Comparison of ENCODE assay signal across 1 cellular context in genomic region chr3:52299815-52300611, GRCh38.
A peak's percentile ranks its signal among the peaks of the same experiment; 100 is the strongest.
TF ChIP-seq lines count a peak whose summit lies in the region.

No MANE protein-coding gene starts in this region.

TF ChIP-seq in K562, 482 proteins besides CTCF, POLR2A, EP300 and RAD21 (continued from another document and continues in another):
- TF ChIP-seq ZNF740 (CRISPR knock-in tag; IDR thresholded peaks at IDR 0.05): 0 out of 2 replicates have a peak, but pooled peaks have one; percentile 26
- no peak for TF ChIP-seq ZNF740 (tag; IDR thresholded peaks at IDR 0.05)
- no peak for TF ChIP-seq PURB (CRISPR knock-in tag; IDR thresholded peaks at IDR 0.05; ENCODE audit: low read depth)
- TF ChIP-seq E2F5 (CRISPR knock-in tag; IDR thresholded peaks at IDR 0.05): no peak
- no peak for TF ChIP-seq ZNF408 (CRISPR knock-in tag; IDR thresholded peaks at IDR 0.05; ENCODE audit: low read depth)
- TF ChIP-seq RBFOX2 (IDR thresholded peaks at IDR 0.05; ENCODE audit: low read depth, low read length): peak; percentile 33; the same call in 1 of the 2 replicates
- TF ChIP-seq FUS (optimal IDR thresholded peaks at IDR 0.05; ENCODE audit: low read depth, low read length): no peak
- no peak for TF ChIP-seq ZFP30 (CRISPR knock-in tag; IDR thresholded peaks at IDR 0.05; ENCODE audit: borderline replicate concordance)
- no peak for TF ChIP-seq ZBTB1 (CRISPR knock-in tag; IDR thresholded peaks at IDR 0.05; ENCODE audit: borderline replicate concordance, low read depth)
- TF ChIP-seq BDP1 (IDR thresholded peaks at IDR 0.05; ENCODE audit: insufficient read depth, insufficient read length): no peak
- no peak for TF ChIP-seq ZNF76 (CRISPR knock-in tag; IDR thresholded peaks at IDR 0.05; ENCODE audit: borderline replicate concordance)
- TF ChIP-seq ZNF12 (CRISPR knock-in tag; IDR thresholded peaks at IDR 0.05): no peak
- peak; percentile 45; the same call in 1 of the 2 replicates for TF ChIP-seq EP400 (IDR thresholded peaks at IDR 0.05)
- TF ChIP-seq DMBX1 (CRISPR knock-in tag; IDR thresholded peaks at IDR 0.05; ENCODE audit: borderline replicate concordance): no peak
- TF ChIP-seq, protein P1, sequence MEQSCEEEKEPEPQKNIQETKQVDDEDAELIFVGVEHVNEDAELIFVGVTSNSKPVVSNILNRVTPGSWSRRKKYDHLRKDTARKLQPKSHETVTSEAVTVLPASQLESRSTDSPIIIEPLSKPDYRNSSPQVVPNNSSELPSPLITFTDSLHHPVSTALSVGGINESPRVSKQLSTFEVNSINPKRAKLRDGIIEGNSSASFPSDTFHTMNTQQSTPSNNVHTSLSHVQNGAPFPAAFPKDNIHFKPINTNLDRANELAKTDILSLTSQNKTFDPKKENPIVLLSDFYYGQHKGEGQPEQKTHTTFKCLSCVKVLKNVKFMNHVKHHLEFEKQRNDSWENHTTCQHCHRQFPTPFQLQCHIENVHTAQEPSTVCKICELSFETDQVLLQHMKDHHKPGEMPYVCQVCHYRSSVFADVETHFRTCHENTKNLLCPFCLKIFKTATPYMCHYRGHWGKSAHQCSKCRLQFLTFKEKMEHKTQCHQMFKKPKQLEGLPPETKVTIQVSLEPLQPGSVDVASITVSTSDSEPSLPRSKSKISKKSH (CRISPR knock-in tag; IDR thresholded peaks at IDR 0.05): no peak
- no peak for TF ChIP-seq HMG20A (CRISPR knock-in tag; conservative IDR thresholded peaks at IDR 0.05)
- TF ChIP-seq ZNF174 (CRISPR knock-in tag; IDR thresholded peaks at IDR 0.05): no peak
- TF ChIP-seq MTF1 (CRISPR knock-in tag; IDR thresholded peaks at IDR 0.05; ENCODE audit: borderline replicate concordance): no peak
- peak; percentile 83 for TF ChIP-seq CTBP1 (IDR thresholded peaks at IDR 0.05; ENCODE audit: borderline replicate concordance)
- TF ChIP-seq PML (IDR thresholded peaks at IDR 0.05; ENCODE audit: low read length): peak; percentile 45; the same call in 1 of the 2 replicates
- TF ChIP-seq ZEB2 (IDR thresholded peaks at IDR 0.05): peak; percentile 75; the same call in 1 of the 2 replicates
- TF ChIP-seq SMAD3 (CRISPR knock-in tag; conservative IDR thresholded peaks at IDR 0.05): no peak
- TF ChIP-seq RFX1 (IDR thresholded peaks at IDR 0.05): no peak
- peak; percentile 58; the same call in 1 of the 2 replicates for TF ChIP-seq SP1 (CRISPR knock-in tag; IDR thresholded peaks at IDR 0.05)
- no peak for TF ChIP-seq DNMT1 (IDR thresholded peaks at IDR 0.05)
- peak in 1 of 2 experiments; percentile 65; a peak in 1 of 4 replicates for TF ChIP-seq NONO (IDR thresholded peaks at IDR 0.05; ENCODE audit: low read depth in 2 of 2, low read length in 1 of 2)
- TF ChIP-seq PCBP1 (IDR thresholded peaks at IDR 0.05; ENCODE audit: low read depth, low read length, poor library complexity, severe bottlenecking): no peak
- no peak for TF ChIP-seq RBM14 (IDR thresholded peaks at IDR 0.05; ENCODE audit: borderline replicate concordance, insufficient read depth, low read depth, low read length)
- 0 out of 2 replicates have a peak, but pooled peaks have one; percentile 9 for TF ChIP-seq SMAD4 (CRISPR knock-in tag; conservative IDR thresholded peaks at IDR 0.05)
- TF ChIP-seq MEF2D (tag; conservative IDR thresholded peaks at IDR 0.05; ENCODE audit: low read depth): 0 out of 2 replicates have a peak, but pooled peaks have one; percentile 30
- TF ChIP-seq RB1 (IDR thresholded peaks at IDR 0.05; ENCODE audit: low read depth): 0 out of 2 replicates have a peak, but pooled peaks have one; percentile 39
- TF ChIP-seq, protein P2, sequence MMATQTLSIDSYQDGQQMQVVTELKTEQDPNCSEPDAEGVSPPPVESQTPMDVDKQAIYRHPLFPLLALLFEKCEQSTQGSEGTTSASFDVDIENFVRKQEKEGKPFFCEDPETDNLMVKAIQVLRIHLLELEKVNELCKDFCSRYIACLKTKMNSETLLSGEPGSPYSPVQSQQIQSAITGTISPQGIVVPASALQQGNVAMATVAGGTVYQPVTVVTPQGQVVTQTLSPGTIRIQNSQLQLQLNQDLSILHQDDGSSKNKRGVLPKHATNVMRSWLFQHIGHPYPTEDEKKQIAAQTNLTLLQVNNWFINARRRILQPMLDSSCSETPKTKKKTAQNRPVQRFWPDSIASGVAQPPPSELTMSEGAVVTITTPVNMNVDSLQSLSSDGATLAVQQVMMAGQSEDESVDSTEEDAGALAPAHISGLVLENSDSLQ (IDR thresholded peaks at IDR 0.05): no peak
- no peak for TF ChIP-seq SAFB2 (IDR thresholded peaks at IDR 0.05; ENCODE audit: borderline replicate concordance, low read depth, low read length, severe bottlenecking)
- TF ChIP-seq, protein P3, sequence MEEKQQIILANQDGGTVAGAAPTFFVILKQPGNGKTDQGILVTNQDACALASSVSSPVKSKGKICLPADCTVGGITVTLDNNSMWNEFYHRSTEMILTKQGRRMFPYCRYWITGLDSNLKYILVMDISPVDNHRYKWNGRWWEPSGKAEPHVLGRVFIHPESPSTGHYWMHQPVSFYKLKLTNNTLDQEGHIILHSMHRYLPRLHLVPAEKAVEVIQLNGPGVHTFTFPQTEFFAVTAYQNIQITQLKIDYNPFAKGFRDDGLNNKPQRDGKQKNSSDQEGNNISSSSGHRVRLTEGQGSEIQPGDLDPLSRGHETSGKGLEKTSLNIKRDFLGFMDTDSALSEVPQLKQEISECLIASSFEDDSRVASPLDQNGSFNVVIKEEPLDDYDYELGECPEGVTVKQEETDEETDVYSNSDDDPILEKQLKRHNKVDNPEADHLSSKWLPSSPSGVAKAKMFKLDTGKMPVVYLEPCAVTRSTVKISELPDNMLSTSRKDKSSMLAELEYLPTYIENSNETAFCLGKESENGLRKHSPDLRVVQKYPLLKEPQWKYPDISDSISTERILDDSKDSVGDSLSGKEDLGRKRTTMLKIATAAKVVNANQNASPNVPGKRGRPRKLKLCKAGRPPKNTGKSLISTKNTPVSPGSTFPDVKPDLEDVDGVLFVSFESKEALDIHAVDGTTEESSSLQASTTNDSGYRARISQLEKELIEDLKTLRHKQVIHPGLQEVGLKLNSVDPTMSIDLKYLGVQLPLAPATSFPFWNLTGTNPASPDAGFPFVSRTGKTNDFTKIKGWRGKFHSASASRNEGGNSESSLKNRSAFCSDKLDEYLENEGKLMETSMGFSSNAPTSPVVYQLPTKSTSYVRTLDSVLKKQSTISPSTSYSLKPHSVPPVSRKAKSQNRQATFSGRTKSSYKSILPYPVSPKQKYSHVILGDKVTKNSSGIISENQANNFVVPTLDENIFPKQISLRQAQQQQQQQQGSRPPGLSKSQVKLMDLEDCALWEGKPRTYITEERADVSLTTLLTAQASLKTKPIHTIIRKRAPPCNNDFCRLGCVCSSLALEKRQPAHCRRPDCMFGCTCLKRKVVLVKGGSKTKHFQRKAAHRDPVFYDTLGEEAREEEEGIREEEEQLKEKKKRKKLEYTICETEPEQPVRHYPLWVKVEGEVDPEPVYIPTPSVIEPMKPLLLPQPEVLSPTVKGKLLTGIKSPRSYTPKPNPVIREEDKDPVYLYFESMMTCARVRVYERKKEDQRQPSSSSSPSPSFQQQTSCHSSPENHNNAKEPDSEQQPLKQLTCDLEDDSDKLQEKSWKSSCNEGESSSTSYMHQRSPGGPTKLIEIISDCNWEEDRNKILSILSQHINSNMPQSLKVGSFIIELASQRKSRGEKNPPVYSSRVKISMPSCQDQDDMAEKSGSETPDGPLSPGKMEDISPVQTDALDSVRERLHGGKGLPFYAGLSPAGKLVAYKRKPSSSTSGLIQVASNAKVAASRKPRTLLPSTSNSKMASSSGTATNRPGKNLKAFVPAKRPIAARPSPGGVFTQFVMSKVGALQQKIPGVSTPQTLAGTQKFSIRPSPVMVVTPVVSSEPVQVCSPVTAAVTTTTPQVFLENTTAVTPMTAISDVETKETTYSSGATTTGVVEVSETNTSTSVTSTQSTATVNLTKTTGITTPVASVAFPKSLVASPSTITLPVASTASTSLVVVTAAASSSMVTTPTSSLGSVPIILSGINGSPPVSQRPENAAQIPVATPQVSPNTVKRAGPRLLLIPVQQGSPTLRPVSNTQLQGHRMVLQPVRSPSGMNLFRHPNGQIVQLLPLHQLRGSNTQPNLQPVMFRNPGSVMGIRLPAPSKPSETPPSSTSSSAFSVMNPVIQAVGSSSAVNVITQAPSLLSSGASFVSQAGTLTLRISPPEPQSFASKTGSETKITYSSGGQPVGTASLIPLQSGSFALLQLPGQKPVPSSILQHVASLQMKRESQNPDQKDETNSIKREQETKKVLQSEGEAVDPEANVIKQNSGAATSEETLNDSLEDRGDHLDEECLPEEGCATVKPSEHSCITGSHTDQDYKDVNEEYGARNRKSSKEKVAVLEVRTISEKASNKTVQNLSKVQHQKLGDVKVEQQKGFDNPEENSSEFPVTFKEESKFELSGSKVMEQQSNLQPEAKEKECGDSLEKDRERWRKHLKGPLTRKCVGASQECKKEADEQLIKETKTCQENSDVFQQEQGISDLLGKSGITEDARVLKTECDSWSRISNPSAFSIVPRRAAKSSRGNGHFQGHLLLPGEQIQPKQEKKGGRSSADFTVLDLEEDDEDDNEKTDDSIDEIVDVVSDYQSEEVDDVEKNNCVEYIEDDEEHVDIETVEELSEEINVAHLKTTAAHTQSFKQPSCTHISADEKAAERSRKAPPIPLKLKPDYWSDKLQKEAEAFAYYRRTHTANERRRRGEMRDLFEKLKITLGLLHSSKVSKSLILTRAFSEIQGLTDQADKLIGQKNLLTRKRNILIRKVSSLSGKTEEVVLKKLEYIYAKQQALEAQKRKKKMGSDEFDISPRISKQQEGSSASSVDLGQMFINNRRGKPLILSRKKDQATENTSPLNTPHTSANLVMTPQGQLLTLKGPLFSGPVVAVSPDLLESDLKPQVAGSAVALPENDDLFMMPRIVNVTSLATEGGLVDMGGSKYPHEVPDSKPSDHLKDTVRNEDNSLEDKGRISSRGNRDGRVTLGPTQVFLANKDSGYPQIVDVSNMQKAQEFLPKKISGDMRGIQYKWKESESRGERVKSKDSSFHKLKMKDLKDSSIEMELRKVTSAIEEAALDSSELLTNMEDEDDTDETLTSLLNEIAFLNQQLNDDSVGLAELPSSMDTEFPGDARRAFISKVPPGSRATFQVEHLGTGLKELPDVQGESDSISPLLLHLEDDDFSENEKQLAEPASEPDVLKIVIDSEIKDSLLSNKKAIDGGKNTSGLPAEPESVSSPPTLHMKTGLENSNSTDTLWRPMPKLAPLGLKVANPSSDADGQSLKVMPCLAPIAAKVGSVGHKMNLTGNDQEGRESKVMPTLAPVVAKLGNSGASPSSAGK (IDR thresholded peaks at IDR 0.05): no peak
- TF ChIP-seq SUPT5H (IDR thresholded peaks at IDR 0.05): no peak; the same call in 1 of the 2 replicates
- no peak for TF ChIP-seq PREB (CRISPR knock-in tag; IDR thresholded peaks at IDR 0.05)
- no peak for TF ChIP-seq NR0B1 (IDR thresholded peaks at IDR 0.05; ENCODE audit: partially characterized antibody)
- TF ChIP-seq TRIM24 (IDR thresholded peaks at IDR 0.05): 0 out of 4 replicates have a peak, but pooled peaks have one; percentile 4 to 26
- TF ChIP-seq E4F1 (CRISPR knock-in tag; IDR thresholded peaks at IDR 0.05; ENCODE audit: borderline replicate concordance): no peak
- peak; percentile 72; the same call in 1 of the 2 replicates for TF ChIP-seq ZBTB7A (IDR thresholded peaks at IDR 0.05; ENCODE audit: borderline replicate concordance, control insufficient read depth, low read depth, low read length)
- TF ChIP-seq ZNF584 (CRISPR knock-in tag; IDR thresholded peaks at IDR 0.05; ENCODE audit: low read depth): no peak; the same call in 1 of the 2 replicates
- no peak for TF ChIP-seq ZNF77 (CRISPR knock-in tag; IDR thresholded peaks at IDR 0.05)
- TF ChIP-seq HNRNPLL (IDR thresholded peaks at IDR 0.05; ENCODE audit: low read depth, low read length, poor library complexity, severe bottlenecking): no peak
- TF ChIP-seq TAL1 (IDR thresholded peaks at IDR 0.05): peak; percentile 73
